1 cellular context compared by ENCODE assay signal in genomic region chr2:25228848-25229674, GRCh38.
TF ChIP-seq lines count a peak whose summit lies in the region.

No MANE protein-coding gene starts in this region.

TF ChIP-seq in HCT116, 20 proteins besides CTCF, POLR2A, EP300 and RAD21 (continued from another document):
- TF ChIP-seq REST (IDR thresholded peaks at IDR 0.05; ENCODE audit: low read depth) (no peak), ATF3 (IDR thresholded peaks at IDR 0.05) (no peak), CBX3 (IDR thresholded peaks at IDR 0.05; ENCODE audit: low read depth) (no peak), ZNF274 (IDR thresholded peaks at IDR 0.05; ENCODE audit: low read depth, low read length) (no peak), SP1 (IDR thresholded peaks at IDR 0.05; ENCODE audit: low read depth) (no peak), MAX (IDR thresholded peaks at IDR 0.05) (no peak), CEBPB (IDR thresholded peaks at IDR 0.05; ENCODE audit: low read depth) (no peak), EZH2 (IDR thresholded peaks at IDR 0.05) (no peak), EGR1 (IDR thresholded peaks at IDR 0.05; ENCODE audit: low read depth) (no peak), EZH2phosphoT487 (IDR thresholded peaks at IDR 0.05; ENCODE audit: borderline replicate concordance) (no peak)
